In the genomic region with DNA sequence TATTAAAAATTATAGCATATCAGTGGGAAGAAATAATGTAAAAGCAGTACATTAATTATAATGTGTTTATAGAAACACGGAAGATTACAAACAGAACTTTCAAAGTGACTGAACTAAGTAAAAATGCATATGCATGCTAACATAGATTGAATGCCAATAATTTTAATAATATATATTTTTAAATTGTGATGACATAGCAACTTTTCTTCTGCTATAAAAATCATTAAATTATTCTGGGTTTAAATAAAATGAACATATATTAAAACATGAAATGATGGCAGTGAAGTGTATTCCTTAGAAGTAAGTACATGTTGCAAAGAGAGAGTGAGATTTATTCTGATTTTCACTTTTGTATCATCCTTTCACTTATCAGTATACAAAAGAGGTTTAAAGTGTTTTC, we compare ENCODE assay signal across 30 cellular contexts.
"Had no signal": no experiment of that assay in that cellular context is flagged by ENCODE, and none has a peak within 500 bp of the region (broad histone marks: within the 10 kb centered on the region; RNA-seq: fewer than 3 reads in every experiment).

No MANE protein-coding gene starts in this region.

- H3K9me3 ChIP-seq: esophagus muscularis mucosa, gastroesophageal sphincter, heart right ventricle had no signal

- ATAC-seq: activated naive CD4-positive, alpha-beta T cell treated with anti-CD3 and anti-CD28 coated beads, Interleukin-2, amount 50 U/mL, for 72 hours; activated T-cell treated with anti-CD3 and anti-CD28 coated beads, Interleukin-2, amount 50 U/mL, for 72 hours; effector memory CD8-positive, alpha-beta T cell; foreskin keratinocyte; gastroesophageal sphincter; heart right ventricle; T-helper 17 cell had no signal

- DNase-seq: activated CD4-positive, alpha-beta memory T cell treated with anti-CD3 and anti-CD28 coated beads, Interleukin-2, amount 10 ng/mL, durations not matched to agents 7 days and 5 days; activated CD4-positive, alpha-beta T cell treated with anti-CD3 and anti-CD28 coated beads for 1 hour; activated CD4-positive, alpha-beta T cell treated with anti-CD3 and anti-CD28 coated beads for 4 hours; activated CD4-positive, alpha-beta T cell treated with anti-CD3 and anti-CD28 coated beads, Interleukin-2, amount 10 ng/mL, durations not matched to agents 7 days and 5 days; activated CD4-positive, alpha-beta T cell treated with anti-CD3 and anti-CD28 coated beads, Interleukin-2, amount 50 U/mL, for 4 hours; activated CD4-positive, CD25-positive, alpha-beta regulatory T cell; activated CD8-positive, alpha-beta memory T cell treated with anti-CD3 and anti-CD28 coated beads, Interleukin-2, amount 50 U/mL, for 48 hours; activated gamma-delta T cell; activated naive CD4-positive, alpha-beta T cell; activated naive CD4-positive, alpha-beta T cell treated with anti-CD3 and anti-CD28 coated beads, Interleukin-2, amount 10 ng/mL, durations not matched to agents 7 days and 5 days; activated naive CD8-positive, alpha-beta T cell treated with anti-CD3 and anti-CD28 coated beads, Interleukin-2, amount 10 ng/mL, durations not matched to agents 7 days and 5 days; activated T-cell treated with anti-CD3 and anti-CD28 coated beads for 4 hours; activated T-cell treated with anti-CD3 and anti-CD28 coated beads, Interleukin-2, amount 50 U/mL, for 24 hours; activated T-cell treated with anti-CD3 and anti-CD28 coated beads, Interleukin-2, amount 50 U/mL, for 72 hours; anterior cingulate cortex; brain microvascular endothelial cell; cortex of kidney; dermis blood vessel endothelial cell; effector CD4-positive, alpha-beta T cell; effector memory CD8-positive, alpha-beta T cell; erythroblast; foreskin keratinocyte; heart right ventricle; T-helper 1 cell; T-helper 17 cell; T1000 had no signal

- H3K27me3 ChIP-seq: brain microvascular endothelial cell, esophagus muscularis mucosa, foreskin keratinocyte, gastroesophageal sphincter, heart right ventricle had no signal

- H3K4me1 ChIP-seq: esophagus muscularis mucosa, foreskin keratinocyte, gastroesophageal sphincter, heart right ventricle had no signal

- FAIRE-seq: bronchial epithelial cell had no signal

- H3K4me3 ChIP-seq: esophagus muscularis mucosa, gastroesophageal sphincter, heart right ventricle had no signal

- H3K36me3 ChIP-seq: brain microvascular endothelial cell, esophagus muscularis mucosa, gastroesophageal sphincter, heart right ventricle had no signal

- H3K27ac ChIP-seq: brain microvascular endothelial cell, esophagus muscularis mucosa, foreskin keratinocyte, gastroesophageal sphincter, heart right ventricle had no signal
